Comparison of ENCODE assay signal across 8 cellular contexts in the genomic region with DNA sequence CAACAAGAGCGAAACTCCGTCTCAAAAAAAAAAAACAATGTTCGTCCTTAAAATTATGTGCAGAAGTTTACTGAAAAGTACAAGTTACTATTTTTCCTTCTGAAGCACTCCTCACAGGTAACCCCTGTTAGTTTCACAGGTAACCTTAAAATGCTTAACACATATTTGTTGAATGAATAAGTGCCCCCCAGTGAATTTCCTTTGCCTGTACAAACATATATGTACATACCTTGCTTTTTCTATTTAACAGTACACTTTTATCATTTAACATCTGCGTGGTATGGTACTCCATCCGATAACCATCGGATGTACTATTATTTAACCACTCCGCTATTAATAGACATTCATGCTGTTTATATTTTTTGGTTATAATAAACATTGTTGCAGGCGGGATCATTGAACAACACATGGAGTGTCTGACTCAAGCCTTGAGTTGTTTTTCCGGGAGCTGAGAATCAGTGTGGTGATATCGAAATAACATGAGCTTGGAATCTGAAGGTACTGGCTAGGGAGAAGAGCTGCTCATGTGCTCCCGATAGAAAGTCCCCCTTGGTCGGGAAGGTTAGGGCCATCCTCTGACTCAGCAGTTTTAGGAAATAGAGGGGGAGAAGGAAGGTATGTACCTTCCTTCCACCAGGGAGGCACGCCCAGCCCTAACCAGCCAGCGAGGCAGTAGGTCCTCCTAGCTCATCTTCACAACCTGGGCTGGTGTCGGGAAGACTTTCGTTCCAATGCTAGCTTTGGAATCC. TPM values are rescaled to one million over a fixed set of nuclear protein-coding genes. Genes with fewer than 3 reads are reported as not detected.
A peak's percentile ranks its signal among the peaks of the same experiment; 100 is the strongest.
DNase-seq lines count a peak whose midpoint lies in the region; ATAC-seq and TF ChIP-seq lines count a peak whose summit lies in the region.

No MANE protein-coding gene starts in this region.

- ATAC-seq in HG03175 (IDR thresholded peaks at IDR 0.05; ENCODE audit: unreplicated experiment) (no peak), GM18909 (IDR thresholded peaks at IDR 0.05; ENCODE audit: poor library complexity, unreplicated experiment) (no peak), left colon (no peak)

- H3K4me3 Mint-ChIP-seq in progenitor cell of endocrine pancreas (ENCODE audit: low read depth) = peak overlapping the region; percentile 79

- H3K36me3 Mint-ChIP-seq in progenitor cell of endocrine pancreas (ENCODE audit: insufficient read depth) = peaks cover 6% of the 10 kb centered on the region

- peak; percentile 55 for DNase-seq in NCI-H2227 (lab: John Stamatoyannopoulos, UW; ENCODE audit: unreplicated experiment)
- no peak for DNase-seq in NCI-H2227 treated with DMSO at 0.1 percent for 48 hours (lab: John Stamatoyannopoulos, UW)
- DNase-seq in fibroblast of gingiva (ENCODE audit: low read depth) = peak; percentile 39
- DNase-seq in progenitor cell of endocrine pancreas (ENCODE audit: low spot score, unreplicated experiment) = no peak
- DNase-seq in left colon = no peak

- H3K27me3 Mint-ChIP-seq in progenitor cell of endocrine pancreas = no peaks in the 10 kb centered on the region

- H3K27ac Mint-ChIP-seq in progenitor cell of endocrine pancreas = no peak overlapping the region

- TF ChIP-seq POLR2A in Raji (IDR thresholded peaks at IDR 0.05; ENCODE audit: insufficient read depth, low read depth, low read length) = 0 out of 2 replicates have a peak, but pooled peaks have one; percentile 29

- intact Hi-C loops in left colon (cut with DNase I, micrococcal nuclease) = no loop called here

- no peaks in the 10 kb centered on the region for H3K9me3 Mint-ChIP-seq in progenitor cell of endocrine pancreas (ENCODE audit: low read depth)

- H3K4me1 Mint-ChIP-seq in progenitor cell of endocrine pancreas (ENCODE audit: low read depth) = peaks cover 25% of the 10 kb centered on the region

- TF ChIP-seq CTCF in progenitor cell of endocrine pancreas (IDR thresholded peaks at IDR 0.05; ENCODE audit: unreplicated experiment) = no peak

RNA-seq across cellular contexts. Expression of gene RAB35, which starts 1.6 kb away (rescaled TPM):
- total RNA-seq in progenitor cell of endocrine pancreas (36.7 and 38.1 TPM in 2 replicates), left colon (10 to 100 TPM; 47.8 to 52.7 TPM)

Comparison
In these comparisons a context has a peak if more than half of its experiments do, and no peak if none do; other contexts are left out.
1. DNase-seq: peak in NCI-H2227 (single experiment) and fibroblast of gingiva (single experiment); none in NCI-H2227 treated with DMSO at 0.1 percent for 48 hours (single experiment), progenitor cell of endocrine pancreas (single experiment) and left colon (0 of 2).